Comparison of ENCODE assay signal across 22 cellular contexts in the genomic region with DNA sequence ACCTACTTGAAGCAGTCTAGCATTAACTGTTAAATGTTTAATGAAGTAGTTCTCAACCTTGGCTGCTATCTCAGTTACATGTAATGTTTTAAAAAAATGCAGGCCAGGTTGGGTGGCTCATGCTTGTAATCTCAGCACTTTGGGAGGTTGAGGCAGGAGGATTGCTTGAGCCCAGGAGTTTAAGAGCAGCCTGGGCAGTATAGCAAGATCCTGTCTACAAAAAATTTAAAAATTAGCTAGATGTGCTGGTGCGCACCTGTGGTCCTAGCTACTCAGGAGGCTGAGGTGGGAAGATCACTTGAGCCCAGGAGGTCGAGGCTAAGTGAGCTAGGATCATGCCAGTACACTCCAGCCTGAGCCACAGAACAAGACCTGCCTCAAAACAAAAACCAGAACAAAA. TPM values are rescaled to one million over a fixed set of nuclear protein-coding genes. Genes with fewer than 3 reads are reported as not detected.
DNase-seq lines count a peak whose midpoint lies in the region; ATAC-seq, FAIRE-seq and TF ChIP-seq lines count a peak whose summit lies in the region.
"Had no signal": no experiment of that assay in that cellular context is flagged by ENCODE, and none has a peak within 500 bp of the region (broad histone marks: within the 10 kb centered on the region; RNA-seq: fewer than 3 reads in every experiment).

No MANE protein-coding gene starts in this region.

- no peak overlapping the region for H2AK5ac ChIP-seq in H9 (ENCODE audit: insufficient read length, low read length)

- H2BK15ac ChIP-seq in H9 (ENCODE audit: low read depth, low read length) = no peak overlapping the region

- H3T11ph ChIP-seq in H9 (ENCODE audit: low read length) = no peak overlapping the region

- H3K4me2 ChIP-seq in H9 (ENCODE audit: insufficient read depth, insufficient read length, low read length) = no peak overlapping the region
- H3K4me2 ChIP-seq in K562 (ENCODE audit: insufficient read depth, low read length) = no peak overlapping the region
- H3K4me2 ChIP-seq: SK-N-SH had no signal

- no CpG with 5 or more reads among the region's 2 CpGs for WGBS in H9 (ENCODE audit: extremely low coverage, insufficient read length, low lambda C conversion rate)
- WGBS in K562 (ENCODE audit: insufficient coverage, low coverage, missing lambda C conversion rate) = 83% methylated on average over 2 of the region's 2 CpGs

- peak overlapping the region in 2 of 3 experiments; percentile 54 to 86; a peak in 3 of 7 replicates for H3K27ac Mint-ChIP-seq in H9
- H3K27ac Mint-ChIP-seq: HFFc6; T-helper 1 cell treated with Interleukin-12 subunit alpha and Interleukin-12 subunit beta and Interleukin-4 antibody, amounts not matched to agents 30 μg/mL and 1 μg/mL, for 36 hours had no signal

- intact Hi-C loops in K562 (cut with micrococcal nuclease) = no loop called here

- no peak overlapping the region for H3K27ac ChIP-seq in H9 (ENCODE audit: insufficient read length, low read depth, low read length)
- H3K27ac ChIP-seq in K562 (ENCODE audit: extremely low read depth, low read depth, low read length) = no peak overlapping the region

- H3K27me3 ChIP-seq in H9 (ENCODE audit: insufficient read depth, low read length) (no peaks in the 10 kb centered on the region), K562 (ENCODE audit: control insufficient read depth in 2 of 2, insufficient read depth in 2 of 2, low read length in 2 of 2) (no peaks in the 10 kb centered on the region)

- H3K36me3 ChIP-seq in K562 (ENCODE audit: control insufficient read depth, insufficient read depth, low read length) = peaks cover 4% of the 10 kb centered on the region; the same call in 2 of the 3 replicates

- no peaks in the 10 kb centered on the region for H3K23me2 ChIP-seq in H9 (ENCODE audit: insufficient read length, low read depth, low read length, poor library complexity, severe bottlenecking)

- H3K27me3 Mint-ChIP-seq in H9 (ENCODE audit: low read depth) = no peaks in the 10 kb centered on the region
- H3K27me3 Mint-ChIP-seq: CD8-positive, alpha-beta memory T cell had no signal

- H3K9me3 Mint-ChIP-seq in H9 = no peaks in the 10 kb centered on the region
- H3K9me3 Mint-ChIP-seq: CD14-positive monocyte; CD8-positive, alpha-beta memory T cell; HFFc6; T-helper 1 cell treated with Interleukin-12 subunit alpha and Interleukin-12 subunit beta and Interleukin-4 antibody, amounts not matched to agents 30 μg/mL and 1 μg/mL, for 36 hours had no signal

- no peak overlapping the region for H3K9ac ChIP-seq in H9 (ENCODE audit: extremely low read depth, insufficient read length, low read length)
- H3K9ac ChIP-seq in K562 (ENCODE audit: insufficient read depth in 1 of 2, low read depth in 2 of 2, low read length in 2 of 2) = no peak overlapping the region
- H3K9ac ChIP-seq: SK-N-SH had no signal

- no peak overlapping the region for H3K4me3 Mint-ChIP-seq in H9
- H3K4me3 Mint-ChIP-seq: CD14-positive monocyte; CD8-positive, alpha-beta memory T cell; HFFc6; T-helper 1 cell treated with Interleukin-12 subunit alpha and Interleukin-12 subunit beta and Interleukin-4 antibody, amounts not matched to agents 30 μg/mL and 1 μg/mL, for 36 hours had no signal

- no peak overlapping the region for H3K14ac ChIP-seq in H9 (ENCODE audit: insufficient read depth, low read length)

- no peak for ATAC-seq in K562

- H3K4me3 ChIP-seq in K562 = no peak overlapping the region

- no peak overlapping the region for H3K4ac ChIP-seq in H9 (ENCODE audit: low read depth, low read length)

- H2AFZ ChIP-seq in H9 (ENCODE audit: low read length) (no peak overlapping the region), K562 (ENCODE audit: low read depth, low read length) (no peak overlapping the region)

- POLR2A ChIA-PET in K562 (lab: Yijun Ruan, JAX) = interaction anchor here (0.8 to 8.7 kb wide), 6 partner anchors 9 to 47 kb away, joined by 3 to 41 read pairs (median 6); no protein-coding TSS in a partner anchor
- POLR2A ChIA-PET in HEK293T (lab: Yijun Ruan, JAX) = no interaction called here

- no peaks in the 10 kb centered on the region for H4K20me1 ChIP-seq in H9 (ENCODE audit: control insufficient read depth, insufficient read depth, insufficient read length)
- peaks cover 7% of the 10 kb centered on the region; the same call in 1 of the 2 replicates for H4K20me1 ChIP-seq in K562 (replicated peaks; ENCODE audit: control insufficient read depth, insufficient read depth, low read length)

- H3K79me2 ChIP-seq in H9 (ENCODE audit: insufficient read depth, low read length) = peaks cover 5% of the 10 kb centered on the region; the same call in 1 of the 2 replicates
- peaks cover 58% of the 10 kb centered on the region for H3K79me2 ChIP-seq in K562 (ENCODE audit: control insufficient read depth, insufficient read depth, low read length)

- TF ChIP-seq EP300 in K562 (IDR thresholded peaks at IDR 0.05; ENCODE audit: low read length) = no peak

- no peak overlapping the region for H3K56ac ChIP-seq in H9 (ENCODE audit: insufficient read length, low read depth, low read length)

- CTCF ChIA-PET in K562 (lab: Yijun Ruan, JAX; ENCODE audit: low intra/inter-chr PET ratio) (no interaction called here), HEK293T (lab: Yijun Ruan, JAX) (interaction anchor here (0.7 to 1.6 kb wide), 2 partner anchors 20 to 46 kb away, joined by 4 read pairs; no protein-coding TSS in a partner anchor)

- no peaks in the 10 kb centered on the region for H3K9me3 ChIP-seq in H9 (ENCODE audit: control insufficient read depth, low read depth, low read length)
- no peaks in the 10 kb centered on the region for H3K9me3 ChIP-seq in K562 (replicated peaks; ENCODE audit: control insufficient read depth, insufficient read depth, low read depth, low read length)
- H3K9me3 ChIP-seq: SK-N-SH had no signal

- BruUV-seq in K562 (replicated peaks; lab: Mats Ljungman, UMichigan) = no TSS peak

- no peak overlapping the region for H4K91ac ChIP-seq in H9 (ENCODE audit: insufficient read length, low read depth, low read length)

- in situ Hi-C loops in K562 (cut with MboI) = no loop called here

- H3K18ac ChIP-seq in H9 (ENCODE audit: insufficient read length, low read depth, low read length) = no peak overlapping the region

- H3K36me3 Mint-ChIP-seq in H9 (ENCODE audit: insufficient read depth in 1 of 3, low read depth in 3 of 3) = peaks cover 2 to 4% (median 3%) of the 10 kb centered on the region in 3 experiments; a peak in 4 of 7 replicates

- no peak overlapping the region for H3K23ac ChIP-seq in H9 (ENCODE audit: insufficient read length, low read depth, low read length)

- no peak overlapping the region for H2BK5ac ChIP-seq in H9 (ENCODE audit: insufficient read length, low read length)

- DNase-seq in GM12891 (ENCODE audit: insufficient read length, low spot score) (no peak), H9 (no peak), K562 (ENCODE audit: extremely low read depth in 1 of 4, low spot score in 3 of 4) (no peak), DMS53 treated with DMSO at 0.1 percent for 48 hours (lab: John Stamatoyannopoulos, UW; ENCODE audit: unreplicated experiment) (no peak), NCI-H446 (lab: John Stamatoyannopoulos, UW) (no peak), HEK293T (ENCODE audit: extremely low spot score) (no peak), cerebellar nuclear complex (lab: John Stamatoyannopoulos, UW) (no peak)
- DNase-seq: CD8-positive, alpha-beta memory T cell; HFFc6; KG1; NCI-H1048; NCI-H1694; NCI-H2029 treated with DMSO at 0.1 percent for 48 hours; NCI-H2227 treated with DMSO at 0.1 percent for 48 hours; NCI-H510A; NCI-H69; SK-N-SH; SW 1271 had no signal

- TF ChIP-seq RAD21 in K562 (CRISPR knock-in tag; conservative IDR thresholded peaks at IDR 0.05 in 1 of 2, IDR thresholded peaks at IDR 0.05 in 1 of 2) = no peak

- peaks cover 8% of the 10 kb centered on the region for H3K79me1 ChIP-seq in H9 (ENCODE audit: insufficient read depth, low read depth, low read length, poor library complexity, severe bottlenecking)

- H3K4me1 ChIP-seq in H9 (ENCODE audit: insufficient read depth, low read length) (no peaks in the 10 kb centered on the region), K562 (replicated peaks in 1 of 2; ENCODE audit: control insufficient read depth in 2 of 2, insufficient read depth in 2 of 2, low read length in 2 of 2) (peaks cover 0 to 3% of the 10 kb centered on the region in 2 experiments; a peak in 2 of 5 replicates)

- no peak overlapping the region for H2BK12ac ChIP-seq in H9 (ENCODE audit: insufficient read length, low read depth, low read length)

- no peak overlapping the region for H2BK20ac ChIP-seq in H9 (ENCODE audit: low read depth, low read length, poor library complexity, severe bottlenecking)

- H3K9me1 ChIP-seq in K562 (ENCODE audit: control insufficient read depth, insufficient read depth, low read length) = no peaks in the 10 kb centered on the region

- H4K8ac ChIP-seq in H9 (replicated peaks; ENCODE audit: insufficient read length, low read depth, low read length) = no peak overlapping the region

- H3K4me1 Mint-ChIP-seq in H9 = peaks cover 40 to 43% of the 10 kb centered on the region in 2 experiments

- H2BK120ac ChIP-seq in H9 (ENCODE audit: low read depth, low read length, poor library complexity, severe bottlenecking) = no peak overlapping the region

- TF ChIP-seq POLR2A in GM12891 (IDR thresholded peaks at IDR 0.05; ENCODE audit: low read depth, low read length) (no peak), K562 (conservative IDR thresholded peaks at IDR 0.05) (no peak)

- H4K5ac ChIP-seq in H9 (ENCODE audit: insufficient read length, low read depth, low read length) = no peak overlapping the region

- TF ChIP-seq CTCF in H9 (conservative IDR thresholded peaks at IDR 0.05) (no peak), K562 (IDR thresholded peaks at IDR 0.05 in 2 of 3, conservative IDR thresholded peaks at IDR 0.05 in 1 of 3; ENCODE audit: insufficient read depth in 2 of 3, low read depth in 1 of 3, low read length in 3 of 3) (no peak)

- peak; percentile 45 for FAIRE-seq in GM12891 (lab: Jason Lieb, UNC)
- no peak for FAIRE-seq in K562 (lab: Jason Lieb, UNC)
- FAIRE-seq: H54, RCC 7860 had no signal

RNA-seq across cellular contexts. Expression of gene UBE2E1, which starts 29.3 kb away (rescaled TPM):
- polyA plus RNA-seq in GM12891 (2012; ENCODE audit: low read depth, missing spikeins) = 153 TPM
- total RNA-seq in H9 (2021) (130 and 142 TPM in 2 replicates), K562 (2014; rRNA removed) (55.5 and 74.2 TPM in 2 replicates), K562 (2014; rRNA removed; fragmentation: Illumina TruSeq; extraction: Trizol) (214 and 237 TPM in 2 replicates), K562 (2015; rRNA removed; fragmentation: Illumina TruSeq; extraction: Trizol) (171 and 177 TPM in 2 replicates), K562 (2021) (127 and 131 TPM in 2 replicates)
- 59.3 and 94.2 TPM in 2 replicates for total RNA-seq in K562 (2011; cell fraction: chromatin; rRNA removed; ENCODE audit: low replicate concordance)
- total RNA-seq in K562 (2011; cell fraction: nucleolus; rRNA removed) = 39.5 and 49.5 TPM in 2 replicates
- 66.1 and 98.5 TPM in 2 replicates for total RNA-seq in K562 (2011; cell fraction: nucleoplasm; rRNA removed)
- polyA plus RNA-seq in K562 (2011; rRNA removed) (227 and 294 TPM in 2 replicates), K562 (2014; fragmentation: Illumina TruSeq; extraction: Trizol) (217 and 240 TPM in 2 replicates), K562 (2014; fragmentation: Nextera tagmentation; extraction: Ambion mirVana) (10 to 100 TPM; 54.4 to 63.8 TPM), K562 (2014; rRNA removed) (162 and 165 TPM in 2 replicates)
- polyA plus RNA-seq in K562 (2011; cell fraction: cytosol; rRNA removed) = 68.6 and 143 TPM in 2 replicates
- 73.0 and 113 TPM in 2 replicates for polyA plus RNA-seq in K562 (2011; cell fraction: nucleus; rRNA removed)
- polyA plus RNA-seq in K562 (2012) = 185 and 202 TPM in 2 replicates
- 91.1 and 111 TPM in 2 replicates for polyA minus RNA-seq in K562 (2011; rRNA and poly(A)+ RNA removed)
- polyA minus RNA-seq in K562 (2011; cell fraction: cytosol; rRNA and poly(A)+ RNA removed) = 54.7 and 66.0 TPM in 2 replicates
- 41.9 and 97.3 TPM in 2 replicates for polyA minus RNA-seq in K562 (2011; cell fraction: nucleus; rRNA and poly(A)+ RNA removed)
